In genomic region chr1:203754455-203754864, GRCh38 we compare ENCODE assay signal across 12 cellular contexts. TPM values are rescaled to one million over a fixed set of nuclear protein-coding genes. Genes with fewer than 3 reads are reported as not detected.
DNase-seq lines count a peak whose midpoint lies in the region; ATAC-seq and TF ChIP-seq lines count a peak whose summit lies in the region.
"Had no signal": no experiment of that assay in that cellular context is flagged by ENCODE, and none has a peak within 500 bp of the region (broad histone marks: within the 10 kb centered on the region; RNA-seq: fewer than 3 reads in every experiment).

No MANE protein-coding gene starts in this region.

- CTCF ChIA-PET in mammary epithelial cell (lab: Charles Lee; ENCODE audit: low non-redundant PET): no interaction called here

- intact Hi-C loops in mammary epithelial cell (cut with micrococcal nuclease): no loop called here

- H3K27ac ChIP-seq in BLaER1: peak overlapping the region; percentile 81
- H3K27ac ChIP-seq in Karpas-422 (ENCODE audit: low read length): no peak overlapping the region
- H3K27ac ChIP-seq in mammary epithelial cell (ENCODE audit: insufficient read depth, low read depth, low read length): peak overlapping the region; percentile 44
- H3K27ac ChIP-seq: vagina had no signal

- H3K36me3 ChIP-seq in BLaER1: no peaks in the 10 kb centered on the region
- H3K36me3 ChIP-seq in Karpas-422 (ENCODE audit: insufficient read depth, low read length): no peaks in the 10 kb centered on the region
- no peaks in the 10 kb centered on the region for H3K36me3 ChIP-seq in mammary epithelial cell (ENCODE audit: insufficient read depth, low read length)
- H3K36me3 ChIP-seq: vagina had no signal

- DNase-seq in Karpas-422: no peak
- peak; percentile 14 for DNase-seq in mammary epithelial cell
- no peak for DNase-seq in NCI-H1048 (lab: John Stamatoyannopoulos, UW)
- no peak for DNase-seq in 8988T
- DNase-seq in cerebellar nuclear complex (lab: John Stamatoyannopoulos, UW): no peak
- no peak for DNase-seq in ecto neural progenitor cell (ENCODE audit: low spot score)
- DNase-seq: activated gamma-delta T cell treated with Interleukin-2 at 50 U/mL for 16 hours, hypothalamus had no signal

- BruUV-seq in mammary epithelial cell (replicated peaks; lab: Mats Ljungman, UMichigan): no TSS peak

- peak; percentile 71 for ATAC-seq in GM19467 (IDR thresholded peaks at IDR 0.05; ENCODE audit: unreplicated experiment)

- no peak for TF ChIP-seq CTCF in mammary epithelial cell (conservative IDR thresholded peaks at IDR 0.05 in 1 of 2, IDR thresholded peaks at IDR 0.05 in 1 of 2; ENCODE audit: extremely low read depth in 1 of 2, insufficient read depth in 1 of 2, low read depth in 1 of 2, low read length in 2 of 2)

- H3K4me2 ChIP-seq in BLaER1 (peak overlapping the region; percentile 53), Karpas-422 (ENCODE audit: low read depth, low read length, poor library complexity, severe bottlenecking) (no peak overlapping the region), mammary epithelial cell (ENCODE audit: insufficient read depth, low read depth, low read length) (peak overlapping the region; percentile 67)

- H4K20me1 ChIP-seq in BLaER1 (no peaks in the 10 kb centered on the region), Karpas-422 (ENCODE audit: insufficient read depth, low read depth, low read length) (no peaks in the 10 kb centered on the region), mammary epithelial cell (ENCODE audit: insufficient read depth, low read length) (no peaks in the 10 kb centered on the region)

- H2AFZ ChIP-seq in Karpas-422 (ENCODE audit: low read length) (peak overlapping the region; percentile 42; the same call in 1 of the 2 replicates), mammary epithelial cell (ENCODE audit: low read depth, low read length) (peak overlapping the region; percentile 91)

- WGBS in mammary epithelial cell (ENCODE audit: low coverage, missing lambda C conversion rate): 1% methylated on average over 4 of the region's 4 CpGs

- dilution Hi-C loops in mammary epithelial cell (cut with HindIII; ENCODE audit: low sequenced_read_pairs): no loop called here

- no peaks in the 10 kb centered on the region for H3K9me2 ChIP-seq in Karpas-422 (replicated peaks; ENCODE audit: insufficient read depth, low read length)

- H3K4me1 ChIP-seq in BLaER1 (peaks cover 38% of the 10 kb centered on the region), Karpas-422 (ENCODE audit: low read length) (peaks cover 12% of the 10 kb centered on the region), mammary epithelial cell (ENCODE audit: insufficient read depth, low read length) (peaks cover 43% of the 10 kb centered on the region)
- H3K4me1 ChIP-seq: vagina had no signal

- no peak overlapping the region for H3K4me3 ChIP-seq in BLaER1
- no peak overlapping the region for H3K4me3 ChIP-seq in Karpas-422 (ENCODE audit: low read length)
- H3K4me3 ChIP-seq in mammary epithelial cell (replicated peaks in 1 of 3; ENCODE audit: insufficient read depth in 1 of 3, low read depth in 2 of 3, low read length in 3 of 3): no peak overlapping the region
- H3K4me3 ChIP-seq: vagina had no signal

- no peaks in the 10 kb centered on the region for H3K27me3 ChIP-seq in BLaER1
- no peaks in the 10 kb centered on the region for H3K27me3 ChIP-seq in Karpas-422 (ENCODE audit: low read length)
- no peaks in the 10 kb centered on the region for H3K27me3 ChIP-seq in mammary epithelial cell (ENCODE audit: insufficient read depth, low read length)
- H3K27me3 ChIP-seq: vagina had no signal

- no peaks in the 10 kb centered on the region for H3K9me3 ChIP-seq in BLaER1
- no peaks in the 10 kb centered on the region for H3K9me3 ChIP-seq in Karpas-422 (ENCODE audit: low read length)
- no peaks in the 10 kb centered on the region for H3K9me3 ChIP-seq in mammary epithelial cell (replicated peaks; ENCODE audit: insufficient read depth, low read length)
- H3K9me3 ChIP-seq: vagina had no signal

- no peaks in the 10 kb centered on the region for H3K79me2 ChIP-seq in Karpas-422 (ENCODE audit: low read length)
- no peaks in the 10 kb centered on the region for H3K79me2 ChIP-seq in mammary epithelial cell (ENCODE audit: insufficient read depth, low read length)

- H3K9ac ChIP-seq in BLaER1 (peak overlapping the region; percentile 47), Karpas-422 (ENCODE audit: low read length) (no peak overlapping the region), mammary epithelial cell (ENCODE audit: insufficient read depth, low read length) (peak overlapping the region; percentile 39)

- in situ Hi-C loops in mammary epithelial cell (cut with MboI; ENCODE audit: low sequenced_read_pairs in 2 of 2): no loop called here

RNA-seq across cellular contexts. Expression of gene LAX1, which starts 10.5 kb away (rescaled TPM):
- total RNA-seq in Karpas-422 (2014; rRNA removed; shearing (Covaris generic); ENCODE audit: low replicate concordance): not detected in 2 replicates
- total RNA-seq in mammary epithelial cell: under 1 TPM in 1 of 2 donors, not detected in 1; 0.17 TPM
- polyA plus RNA-seq in mammary epithelial cell: 0.01 TPM
- polyA minus RNA-seq in mammary epithelial cell: not detected
- polyA plus RNA-seq: BJ had no signal

RNA-seq across cellular contexts. Expression of gene ZBED6, which starts 41.0 kb away (rescaled TPM):
- 16.5 and 34.7 TPM in 2 replicates for total RNA-seq in Karpas-422 (2014; rRNA removed; shearing (Covaris generic); ENCODE audit: low replicate concordance)
- total RNA-seq in mammary epithelial cell: 10 to 100 TPM; 28.8 to 32.3 TPM
- polyA plus RNA-seq in mammary epithelial cell: 7.8 TPM
- 17.1 TPM for polyA minus RNA-seq in mammary epithelial cell

RNA-seq across cellular contexts. Expression of gene ZC3H11A, which starts 41.0 kb away (rescaled TPM):
- total RNA-seq in Karpas-422 (2014; rRNA removed; shearing (Covaris generic); ENCODE audit: low replicate concordance): 95.2 and 117 TPM in 2 replicates
- 10 to 100 TPM; 77.7 to 91.5 TPM for total RNA-seq in mammary epithelial cell
- polyA plus RNA-seq in mammary epithelial cell: 51.4 TPM
- polyA minus RNA-seq in mammary epithelial cell: 84.6 TPM
